In genomic region chr2:240597054-240597418, GRCh38 we compare ENCODE assay signal across 29 cellular contexts. TPM values are rescaled to one million over a fixed set of nuclear protein-coding genes. Genes with fewer than 3 reads are reported as not detected.
A peak's percentile ranks its signal among the peaks of the same experiment; 100 is the strongest.
DNase-seq lines count a peak whose midpoint lies in the region; ATAC-seq, FAIRE-seq and TF ChIP-seq lines count a peak whose summit lies in the region.
"Had no signal": no experiment of that assay in that cellular context is flagged by ENCODE, and none has a peak within 500 bp of the region (broad histone marks: within the 10 kb centered on the region; RNA-seq: fewer than 3 reads in every experiment).

No MANE protein-coding gene starts in this region.

- 59% methylated on average over 10 of the region's 10 CpGs for WGBS in HepG2 (ENCODE audit: low lambda C conversion rate)

- H3K4me1 ChIP-seq in Peyer's patch (no peaks in the 10 kb centered on the region), HepG2 (ENCODE audit: insufficient read depth, low read length) (peaks cover 44% of the 10 kb centered on the region), stomach smooth muscle (ENCODE audit: control insufficient read depth, insufficient read depth, low read length) (peaks cover 29% of the 10 kb centered on the region)

- TF ChIP-seq EP300 in HepG2 (IDR thresholded peaks at IDR 0.05; ENCODE audit: low read depth in 2 of 2, low read length in 2 of 2) (no peak), HepG2 (CRISPR knock-in tag; IDR thresholded peaks at IDR 0.05; ENCODE audit: borderline replicate concordance) (no peak)

- peak overlapping the region; percentile 66 for H3K9ac ChIP-seq in HepG2 (ENCODE audit: insufficient read depth, low read depth, low read length)
- no peak overlapping the region for H3K9ac ChIP-seq in stomach smooth muscle (ENCODE audit: low read length in 2 of 2)

- H3K79me2 ChIP-seq in HepG2 (ENCODE audit: insufficient read depth, low read length): peaks cover 5% of the 10 kb centered on the region

- no peak for TF ChIP-seq CTCF in Peyer's patch (IDR thresholded peaks at IDR 0.05)
- no peak for TF ChIP-seq CTCF in HepG2 (CRISPR knock-in tag; IDR thresholded peaks at IDR 0.05)

- no peak for FAIRE-seq in HepG2 (lab: Jason Lieb, UNC)
- FAIRE-seq: A204.1, HTR-8/SVneo, RCC 7860 had no signal

- no peaks in the 10 kb centered on the region for H3K27me3 ChIP-seq in Peyer's patch
- H3K27me3 ChIP-seq in HepG2 (ENCODE audit: control insufficient read depth in 1 of 2, insufficient read depth in 2 of 2, low read length in 2 of 2): no peaks in the 10 kb centered on the region
- no peaks in the 10 kb centered on the region for H3K27me3 ChIP-seq in stomach smooth muscle (ENCODE audit: control insufficient read depth in 1 of 2, insufficient read depth in 2 of 2, low read length in 2 of 2)
- H3K27me3 ChIP-seq: stomach had no signal

- H3K9me3 ChIP-seq in Peyer's patch: no peaks in the 10 kb centered on the region
- H3K9me3 ChIP-seq in HepG2 (ENCODE audit: low read length): no peaks in the 10 kb centered on the region
- no peaks in the 10 kb centered on the region for H3K9me3 ChIP-seq in stomach smooth muscle (ENCODE audit: control insufficient read depth in 2 of 2, low read length in 2 of 2)
- H3K9me3 ChIP-seq: stomach had no signal

- CTCF ChIA-PET in HepG2 (lab: Yijun Ruan, JAX; ENCODE audit: low intra/inter-chr PET ratio, low total read pairs): no interaction called here

- intact Hi-C loops in HepG2 (cut with micrococcal nuclease; ENCODE audit: unreplicated experiment): no loop called here

- H3K36me3 ChIP-seq in Peyer's patch (peaks cover 0 to 52% (median 0%) of the 10 kb centered on the region in 3 donors), HepG2 (replicated peaks in 1 of 2; ENCODE audit: control insufficient read depth in 1 of 2, insufficient read depth in 2 of 2, low read length in 2 of 2) (peaks cover 6 to 14% of the 10 kb centered on the region in 2 experiments; a peak in 4 of 5 replicates), stomach smooth muscle (ENCODE audit: control insufficient read depth in 2 of 2, insufficient read depth in 2 of 2, low read length in 2 of 2) (peaks cover 4 to 10% of the 10 kb centered on the region in 2 donors)

- no peak for TF ChIP-seq RAD21 in HepG2 (CRISPR knock-in tag; IDR thresholded peaks at IDR 0.05)

- H2AFZ ChIP-seq in HepG2 (ENCODE audit: low read length): no peak overlapping the region

- H3K4me3 ChIP-seq in Peyer's patch (no peak overlapping the region), HepG2 (replicated peaks in 1 of 3; ENCODE audit: insufficient read depth in 1 of 3, low read depth in 2 of 3, low read length in 3 of 3) (peak overlapping the region in 1 of 3 experiments; percentile 43; a peak in 1 of 6 replicates), stomach smooth muscle (ENCODE audit: low read length in 2 of 2) (peak overlapping the region in 1 of 2 donors; percentile 52)

- BruUV-seq in HepG2 (replicated peaks; lab: Mats Ljungman, UMichigan): no TSS peak

- H3K27ac ChIP-seq in Peyer's patch (no peak overlapping the region), HepG2 (ENCODE audit: extremely low read length, insufficient read depth, low read length) (peak overlapping the region; percentile 94), stomach smooth muscle (ENCODE audit: low read length) (peak overlapping the region; percentile 37)

- H4K20me1 ChIP-seq in HepG2 (ENCODE audit: insufficient read depth, low read length): no peaks in the 10 kb centered on the region

- POLR2A ChIA-PET in HepG2 (lab: Yijun Ruan, JAX): interaction anchor here (1.5 to 2.7 kb wide), 4 partner anchors 9 to 31 kb away, joined by 6 to 22 read pairs (median 9); partner anchors contain the start of gene CAPN10

- TF ChIP-seq POLR2A in Peyer's patch (IDR thresholded peaks at IDR 0.05): no peak
- TF ChIP-seq POLR2A in HepG2 (IDR thresholded peaks at IDR 0.05; ENCODE audit: insufficient read depth in 1 of 2, low read depth in 2 of 2, low read length in 2 of 2): no peak

- no peak for ATAC-seq in HepG2
- ATAC-seq in HG03135 (IDR thresholded peaks at IDR 0.05; ENCODE audit: unreplicated experiment): no peak
- ATAC-seq: activated T-cell treated with anti-CD3 and anti-CD28 coated beads, Interleukin-2, amount 50 U/mL, for 72 hours had no signal

- in situ Hi-C loops in HepG2 (cut with HindIII; ENCODE audit: extremely low pct_ligation_motif_present, low pct_unique_long_range_greater_than_20kb): no loop called here

- DNase-seq in activated effector memory CD4-positive, alpha-beta T cell treated with anti-CD3 and anti-CD28 coated beads, Interleukin-2, amount 50 U/mL, for 16 hours: peak; percentile 44
- no peak for DNase-seq in activated effector memory CD4-positive, alpha-beta T cell treated with Interleukin-2 at 50 U/mL for 16 hours
- DNase-seq in Peyer's patch (peak in 2 of 3 donors; percentile 36 to 41), HepG2 (ENCODE audit: low spot score) (no peak), Ammon's horn (ENCODE audit: low spot score) (no peak)
- DNase-seq in stimulated activated CD4-positive, alpha-beta T cell treated with anti-CD3 and anti-CD28 coated beads, Interleukin-12 subunit alpha, Interleukin-12 subunit beta, amount 100 ng/mL, for 4 hours: no peak
- DNase-seq: activated CD4-positive, alpha-beta T cell treated with anti-CD3 and anti-CD28 coated beads for 4 hours; activated CD8-positive, alpha-beta memory T cell treated with anti-CD3 and anti-CD28 coated beads for 24 hours; activated T-cell treated with anti-CD3 and anti-CD28 coated beads, Interleukin-2, amount 50 U/mL, for 72 hours; Calu3; DND-41; GOT3; KG1; kidney glomerular epithelial cell; mesendoderm; MM.1S; naive B cell; NCI-H1436 treated with DMSO at 0.1 percent for 48 hours; NCI-H510A; retina; stimulated activated CD8-positive, alpha-beta memory T cell treated with anti-CD3 and anti-CD28 coated beads, Interleukin-4, amount 100 ng/mL, for 48 hours; trophoblast cell had no signal

- peak overlapping the region; percentile 62 for H3K4me2 ChIP-seq in HepG2 (ENCODE audit: low read depth, low read length)

RNA-seq across cellular contexts. Expression of gene CAPN10, which starts 10.5 kb away (rescaled TPM):
- total RNA-seq in Peyer's patch (10 to 100 TPM; 48.3 to 96.4 (median 78.9) TPM), HepG2 (2016; rRNA removed; fragmentation: Illumina TruSeq; extraction: Trizol) (16.5 and 32.4 TPM in 2 replicates)
- total RNA-seq in HepG2 (2016; cell fraction: cytosol; rRNA removed; fragmentation: Illumina TruSeq; extraction: Trizol; ENCODE audit: low read depth): 18.3 and 20.3 TPM in 2 replicates
- 16.1 and 35.0 TPM in 2 replicates for total RNA-seq in HepG2 (2016; cell fraction: insoluble cytoplasmic fraction; rRNA removed; fragmentation: Illumina TruSeq; extraction: Trizol)
- total RNA-seq in HepG2 (2016; cell fraction: membrane; rRNA removed; fragmentation: Illumina TruSeq; extraction: Trizol): 28.2 and 28.4 TPM in 2 replicates
- total RNA-seq in HepG2 (2016; cell fraction: nucleus; rRNA removed; fragmentation: Illumina TruSeq; extraction: Trizol): 26.3 and 36.2 TPM in 2 replicates
- 27.6 and 40.7 TPM in 2 replicates for polyA plus RNA-seq in HepG2 (2011; rRNA removed)
- polyA plus RNA-seq in HepG2 (2011; cell fraction: cytosol; rRNA removed): 15.8 and 24.7 TPM in 2 replicates
- polyA plus RNA-seq in HepG2 (2011; cell fraction: nucleus; rRNA removed): 157 and 173 TPM in 2 replicates
- 24.4 and 27.6 TPM in 2 replicates for polyA plus RNA-seq in HepG2 (2012)
- polyA plus RNA-seq in HepG2 (2016; cell fraction: cytosol; fragmentation: Illumina TruSeq; extraction: Trizol; ENCODE audit: low read depth): 9.1 and 9.4 TPM in 2 replicates
- 17.4 and 18.2 TPM in 2 replicates for polyA plus RNA-seq in HepG2 (2016; cell fraction: insoluble cytoplasmic fraction; fragmentation: Illumina TruSeq; extraction: Trizol; ENCODE audit: low read depth)
- 15.5 and 17.2 TPM in 2 replicates for polyA plus RNA-seq in HepG2 (2016; cell fraction: membrane; fragmentation: Illumina TruSeq; extraction: Trizol; ENCODE audit: low read depth)
- 59.4 and 61.4 TPM in 2 replicates for polyA plus RNA-seq in HepG2 (2016; cell fraction: nucleus; fragmentation: Illumina TruSeq; extraction: Trizol; ENCODE audit: insufficient read depth, low read depth)
- polyA minus RNA-seq in HepG2 (2011; rRNA and poly(A)+ RNA removed; ENCODE audit: low replicate concordance): 11.2 and 33.8 TPM in 2 replicates
- polyA minus RNA-seq in HepG2 (2011; cell fraction: cytosol; rRNA and poly(A)+ RNA removed): 10.8 TPM in 2 replicates
- 50.0 and 57.6 TPM in 2 replicates for polyA minus RNA-seq in HepG2 (2011; cell fraction: nucleus; rRNA and poly(A)+ RNA removed)

RNA-seq across cellular contexts. Expression of gene GPR35, which starts 28.2 kb away (rescaled TPM):
- total RNA-seq in Peyer's patch (100 to 1,000 TPM in 3 of 4 donors, 10 to 100 TPM in 1; 61.1 to 341 (median 261) TPM), HepG2 (2016; rRNA removed; fragmentation: Illumina TruSeq; extraction: Trizol) (21.6 and 27.1 TPM in 2 replicates)
- total RNA-seq in HepG2 (2016; cell fraction: cytosol; rRNA removed; fragmentation: Illumina TruSeq; extraction: Trizol; ENCODE audit: low read depth): 10.2 and 10.8 TPM in 2 replicates
- 21.3 and 26.9 TPM in 2 replicates for total RNA-seq in HepG2 (2016; cell fraction: insoluble cytoplasmic fraction; rRNA removed; fragmentation: Illumina TruSeq; extraction: Trizol)
- total RNA-seq in HepG2 (2016; cell fraction: membrane; rRNA removed; fragmentation: Illumina TruSeq; extraction: Trizol): 25.5 and 33.7 TPM in 2 replicates
- total RNA-seq in HepG2 (2016; cell fraction: nucleus; rRNA removed; fragmentation: Illumina TruSeq; extraction: Trizol): 19.4 and 20.1 TPM in 2 replicates
- polyA plus RNA-seq in HepG2 (2011; rRNA removed): 44.2 and 60.8 TPM in 2 replicates
- polyA plus RNA-seq in HepG2 (2011; cell fraction: cytosol; rRNA removed): 37.9 and 80.2 TPM in 2 replicates
- polyA plus RNA-seq in HepG2 (2011; cell fraction: nucleus; rRNA removed): 150 and 165 TPM in 2 replicates
- polyA plus RNA-seq in HepG2 (2012): 34.0 and 39.9 TPM in 2 replicates
- polyA plus RNA-seq in HepG2 (2016; cell fraction: cytosol; fragmentation: Illumina TruSeq; extraction: Trizol; ENCODE audit: low read depth): 6.5 and 7.6 TPM in 2 replicates
- polyA plus RNA-seq in HepG2 (2016; cell fraction: insoluble cytoplasmic fraction; fragmentation: Illumina TruSeq; extraction: Trizol; ENCODE audit: low read depth): 14.4 and 15.8 TPM in 2 replicates
- polyA plus RNA-seq in HepG2 (2016; cell fraction: membrane; fragmentation: Illumina TruSeq; extraction: Trizol; ENCODE audit: low read depth): 17.8 and 17.9 TPM in 2 replicates
- 29.6 and 37.8 TPM in 2 replicates for polyA plus RNA-seq in HepG2 (2016; cell fraction: nucleus; fragmentation: Illumina TruSeq; extraction: Trizol; ENCODE audit: insufficient read depth, low read depth)
- 0.14 and 219 TPM in 2 replicates for polyA minus RNA-seq in HepG2 (2011; rRNA and poly(A)+ RNA removed; ENCODE audit: low replicate concordance)
- 44.3 and 46.7 TPM in 2 replicates for polyA minus RNA-seq in HepG2 (2011; cell fraction: cytosol; rRNA and poly(A)+ RNA removed)
- polyA minus RNA-seq in HepG2 (2011; cell fraction: nucleus; rRNA and poly(A)+ RNA removed): 30.9 and 33.3 TPM in 2 replicates
- total RNA-seq: epithelial cell of proximal tubule had no signal

RNA-seq across cellular contexts. Expression of gene RNPEPL1, which starts 28.8 kb away (rescaled TPM):
- 100 to 1,000 TPM in 3 of 4 donors, 10 to 100 TPM in 1; 85.0 to 175 (median 154) TPM for total RNA-seq in Peyer's patch
- 13.0 and 27.6 TPM in 2 replicates for total RNA-seq in HepG2 (2016; rRNA removed; fragmentation: Illumina TruSeq; extraction: Trizol)
- total RNA-seq in HepG2 (2016; cell fraction: cytosol; rRNA removed; fragmentation: Illumina TruSeq; extraction: Trizol; ENCODE audit: low read depth): 21.9 and 24.8 TPM in 2 replicates
- total RNA-seq in HepG2 (2016; cell fraction: insoluble cytoplasmic fraction; rRNA removed; fragmentation: Illumina TruSeq; extraction: Trizol): 12.9 and 23.2 TPM in 2 replicates
- 50.1 and 53.8 TPM in 2 replicates for total RNA-seq in HepG2 (2016; cell fraction: membrane; rRNA removed; fragmentation: Illumina TruSeq; extraction: Trizol)
- 17.5 and 21.9 TPM in 2 replicates for total RNA-seq in HepG2 (2016; cell fraction: nucleus; rRNA removed; fragmentation: Illumina TruSeq; extraction: Trizol)
- 18.0 and 28.8 TPM in 2 replicates for polyA plus RNA-seq in HepG2 (2011; rRNA removed)
- 20.3 and 26.3 TPM in 2 replicates for polyA plus RNA-seq in HepG2 (2011; cell fraction: cytosol; rRNA removed)
- polyA plus RNA-seq in HepG2 (2011; cell fraction: nucleus; rRNA removed): 94.3 and 114 TPM in 2 replicates
- polyA plus RNA-seq in HepG2 (2012): 37.2 and 56.3 TPM in 2 replicates
- polyA plus RNA-seq in HepG2 (2016; cell fraction: cytosol; fragmentation: Illumina TruSeq; extraction: Trizol; ENCODE audit: low read depth): 43.4 and 46.1 TPM in 2 replicates
- polyA plus RNA-seq in HepG2 (2016; cell fraction: insoluble cytoplasmic fraction; fragmentation: Illumina TruSeq; extraction: Trizol; ENCODE audit: low read depth): 40.1 and 49.6 TPM in 2 replicates
- polyA plus RNA-seq in HepG2 (2016; cell fraction: membrane; fragmentation: Illumina TruSeq; extraction: Trizol; ENCODE audit: low read depth): 85.0 and 102 TPM in 2 replicates
- polyA plus RNA-seq in HepG2 (2016; cell fraction: nucleus; fragmentation: Illumina TruSeq; extraction: Trizol; ENCODE audit: insufficient read depth, low read depth): 57.9 and 59.3 TPM in 2 replicates
- polyA minus RNA-seq in HepG2 (2011; rRNA and poly(A)+ RNA removed; ENCODE audit: low replicate concordance): 15.3 and 64.5 TPM in 2 replicates
- 55.0 and 57.6 TPM in 2 replicates for polyA minus RNA-seq in HepG2 (2011; cell fraction: cytosol; rRNA and poly(A)+ RNA removed)
- 18.6 and 21.0 TPM in 2 replicates for polyA minus RNA-seq in HepG2 (2011; cell fraction: nucleus; rRNA and poly(A)+ RNA removed)

RNA-seq across cellular contexts. Expression of gene DUSP28, which starts 36.9 kb away (rescaled TPM):
- 10 to 100 TPM in 1 of 4 donors, 1 to 10 TPM in 3; 4.2 to 10.1 (median 7.1) TPM for total RNA-seq in Peyer's patch
- total RNA-seq in HepG2 (2016; rRNA removed; fragmentation: Illumina TruSeq; extraction: Trizol): 2.5 and 5.2 TPM in 2 replicates
- 4.5 and 4.9 TPM in 2 replicates for total RNA-seq in HepG2 (2016; cell fraction: cytosol; rRNA removed; fragmentation: Illumina TruSeq; extraction: Trizol; ENCODE audit: low read depth)
- 2.9 and 5.6 TPM in 2 replicates for total RNA-seq in HepG2 (2016; cell fraction: insoluble cytoplasmic fraction; rRNA removed; fragmentation: Illumina TruSeq; extraction: Trizol)
- total RNA-seq in HepG2 (2016; cell fraction: membrane; rRNA removed; fragmentation: Illumina TruSeq; extraction: Trizol): 6.2 and 6.3 TPM in 2 replicates
- total RNA-seq in HepG2 (2016; cell fraction: nucleus; rRNA removed; fragmentation: Illumina TruSeq; extraction: Trizol): 7.1 TPM in 2 replicates
- 6.7 and 8.6 TPM in 2 replicates for polyA plus RNA-seq in HepG2 (2011; rRNA removed)
- polyA plus RNA-seq in HepG2 (2011; cell fraction: cytosol; rRNA removed): 3.4 and 4.1 TPM in 2 replicates
- 6.6 and 6.7 TPM in 2 replicates for polyA plus RNA-seq in HepG2 (2011; cell fraction: nucleus; rRNA removed)
- 5.4 and 6.8 TPM in 2 replicates for polyA plus RNA-seq in HepG2 (2012)
- 4.9 and 6.2 TPM in 2 replicates for polyA plus RNA-seq in HepG2 (2016; cell fraction: cytosol; fragmentation: Illumina TruSeq; extraction: Trizol; ENCODE audit: low read depth)
- polyA plus RNA-seq in HepG2 (2016; cell fraction: insoluble cytoplasmic fraction; fragmentation: Illumina TruSeq; extraction: Trizol; ENCODE audit: low read depth): 3.9 and 4.1 TPM in 2 replicates
- polyA plus RNA-seq in HepG2 (2016; cell fraction: membrane; fragmentation: Illumina TruSeq; extraction: Trizol; ENCODE audit: low read depth): 5.5 and 7.1 TPM in 2 replicates
- polyA plus RNA-seq in HepG2 (2016; cell fraction: nucleus; fragmentation: Illumina TruSeq; extraction: Trizol; ENCODE audit: insufficient read depth, low read depth): 11.1 and 15.5 TPM in 2 replicates
- polyA minus RNA-seq in HepG2 (2011; rRNA and poly(A)+ RNA removed; ENCODE audit: low replicate concordance): 2.8 and 4.2 TPM in 2 replicates
- polyA minus RNA-seq in HepG2 (2011; cell fraction: cytosol; rRNA and poly(A)+ RNA removed): 1.7 and 2.2 TPM in 2 replicates
- 11.5 and 12.3 TPM in 2 replicates for polyA minus RNA-seq in HepG2 (2011; cell fraction: nucleus; rRNA and poly(A)+ RNA removed)

RNA-seq across cellular contexts. Expression of gene ANKMY1, which starts 39.2 kb away (rescaled TPM):
- total RNA-seq in Peyer's patch: 10 to 100 TPM; 27.8 to 89.1 (median 40.1) TPM
- total RNA-seq in HepG2 (2016; rRNA removed; fragmentation: Illumina TruSeq; extraction: Trizol): 7.3 and 11.7 TPM in 2 replicates
- 9.7 and 12.6 TPM in 2 replicates for total RNA-seq in HepG2 (2016; cell fraction: cytosol; rRNA removed; fragmentation: Illumina TruSeq; extraction: Trizol; ENCODE audit: low read depth)
- total RNA-seq in HepG2 (2016; cell fraction: insoluble cytoplasmic fraction; rRNA removed; fragmentation: Illumina TruSeq; extraction: Trizol): 8.8 and 12.4 TPM in 2 replicates
- total RNA-seq in HepG2 (2016; cell fraction: membrane; rRNA removed; fragmentation: Illumina TruSeq; extraction: Trizol): 10.6 and 11.9 TPM in 2 replicates
- 23.2 and 30.1 TPM in 2 replicates for total RNA-seq in HepG2 (2016; cell fraction: nucleus; rRNA removed; fragmentation: Illumina TruSeq; extraction: Trizol)
- polyA plus RNA-seq in HepG2 (2011; rRNA removed): 18.8 and 20.5 TPM in 2 replicates
- polyA plus RNA-seq in HepG2 (2011; cell fraction: cytosol; rRNA removed): 11.7 and 12.1 TPM in 2 replicates
- 55.1 and 66.4 TPM in 2 replicates for polyA plus RNA-seq in HepG2 (2011; cell fraction: nucleus; rRNA removed)
- 8.0 and 8.9 TPM in 2 replicates for polyA plus RNA-seq in HepG2 (2012)
- 2.6 and 3.4 TPM in 2 replicates for polyA plus RNA-seq in HepG2 (2016; cell fraction: cytosol; fragmentation: Illumina TruSeq; extraction: Trizol; ENCODE audit: low read depth)
- 7.8 and 8.8 TPM in 2 replicates for polyA plus RNA-seq in HepG2 (2016; cell fraction: insoluble cytoplasmic fraction; fragmentation: Illumina TruSeq; extraction: Trizol; ENCODE audit: low read depth)
- 4.9 and 6.3 TPM in 2 replicates for polyA plus RNA-seq in HepG2 (2016; cell fraction: membrane; fragmentation: Illumina TruSeq; extraction: Trizol; ENCODE audit: low read depth)
- polyA plus RNA-seq in HepG2 (2016; cell fraction: nucleus; fragmentation: Illumina TruSeq; extraction: Trizol; ENCODE audit: insufficient read depth, low read depth): 30.4 and 35.4 TPM in 2 replicates
- polyA minus RNA-seq in HepG2 (2011; rRNA and poly(A)+ RNA removed; ENCODE audit: low replicate concordance): 41.3 and 43.1 TPM in 2 replicates
- 6.0 and 6.9 TPM in 2 replicates for polyA minus RNA-seq in HepG2 (2011; cell fraction: cytosol; rRNA and poly(A)+ RNA removed)
- 52.8 and 56.1 TPM in 2 replicates for polyA minus RNA-seq in HepG2 (2011; cell fraction: nucleus; rRNA and poly(A)+ RNA removed)

Comparison
In these comparisons a context has a peak if more than half of its experiments do, and no peak if none do; other contexts are left out.
1. DNase-seq: peak in activated effector memory CD4-positive, alpha-beta T cell treated with anti-CD3 and anti-CD28 coated beads, Interleukin-2, amount 50 U/mL, for 16 hours (single experiment) and Peyer's patch (2 of 3); none in activated effector memory CD4-positive, alpha-beta T cell treated with Interleukin-2 at 50 U/mL for 16 hours (single experiment), HepG2 (single experiment), Ammon's horn (single experiment) and stimulated activated CD4-positive, alpha-beta T cell treated with anti-CD3 and anti-CD28 coated beads, Interleukin-12 subunit alpha, Interleukin-12 subunit beta, amount 100 ng/mL, for 4 hours (single experiment).
2. H3K27ac ChIP-seq: peak in HepG2 (single experiment) and stomach smooth muscle (single experiment); none in Peyer's patch (0 of 4).